9 cellular contexts compared by ENCODE assay signal in genomic region chr14:91508105-91508504, GRCh38. TPM values are rescaled to one million over a fixed set of nuclear protein-coding genes. Genes with fewer than 3 reads are reported as not detected.
DNase-seq lines count a peak whose midpoint lies in the region; ATAC-seq, FAIRE-seq and TF ChIP-seq lines count a peak whose summit lies in the region.
"Had no signal": no experiment of that assay in that cellular context is flagged by ENCODE, and none has a peak within 500 bp of the region (broad histone marks: within the 10 kb centered on the region; RNA-seq: fewer than 3 reads in every experiment).

No MANE protein-coding gene starts in this region.

- peaks cover 52% of the 10 kb centered on the region for H3K36me3 Mint-ChIP-seq in CD8-positive, alpha-beta T cell
- peaks cover 1% of the 10 kb centered on the region for H3K36me3 Mint-ChIP-seq in osteocyte (ENCODE audit: unreplicated experiment)

- no peaks in the 10 kb centered on the region for H3K27me3 Mint-ChIP-seq in CD8-positive, alpha-beta T cell (ENCODE audit: low read depth)
- no peaks in the 10 kb centered on the region for H3K27me3 Mint-ChIP-seq in osteocyte (ENCODE audit: unreplicated experiment)

- H3K4me3 ChIP-seq in CD8-positive, alpha-beta T cell (ENCODE audit: low read depth, low read length), result peak overlapping the region; percentile 48
- H3K4me3 ChIP-seq in OCI-LY3 (ENCODE audit: low read length), result peak overlapping the region; percentile 95

- H3K9me3 Mint-ChIP-seq in CD8-positive, alpha-beta T cell, result no peaks in the 10 kb centered on the region
- no peaks in the 10 kb centered on the region for H3K9me3 Mint-ChIP-seq in osteocyte (ENCODE audit: unreplicated experiment)

- no peak for ATAC-seq in CD8-positive, alpha-beta T cell
- ATAC-seq in HG02885 (IDR thresholded peaks at IDR 0.05; ENCODE audit: poor library complexity, unreplicated experiment), result no peak

- H3K27ac ChIP-seq in CD8-positive, alpha-beta T cell (ENCODE audit: low read depth, low read length), result peak overlapping the region; percentile 94
- H3K27ac ChIP-seq in OCI-LY3 (ENCODE audit: low read length), result no peak overlapping the region; the same call in 1 of the 2 replicates

- H3K9me3 ChIP-seq in CD8-positive, alpha-beta T cell (ENCODE audit: low read length), result no peaks in the 10 kb centered on the region
- H3K9me3 ChIP-seq in OCI-LY3 (ENCODE audit: insufficient read depth, low read length), result no peaks in the 10 kb centered on the region

- no peak for DNase-seq in CD8-positive, alpha-beta T cell
- DNase-seq in osteocyte (ENCODE audit: extremely low spot score, unreplicated experiment) (no peak), H4 (ENCODE audit: low spot score) (no peak), A172 (ENCODE audit: low spot score) (no peak), kidney tubule cell (ENCODE audit: low spot score) (no peak)
- DNase-seq: NCI-H1930 had no signal

- H3K4me1 Mint-ChIP-seq in CD8-positive, alpha-beta T cell (ENCODE audit: low read depth), result peaks cover 52% of the 10 kb centered on the region
- peaks cover 36% of the 10 kb centered on the region for H3K4me1 Mint-ChIP-seq in osteocyte (ENCODE audit: unreplicated experiment)

- peak; percentile 21 for FAIRE-seq in endometrium (lab: Jason Lieb, UNC)

- intact Hi-C loops in CD8-positive, alpha-beta T cell (cut with DNase I, micrococcal nuclease), result loop anchor here in 1 of 2 experiments (2.0 to 5.0 kb wide), 3 partner anchors 329 to 1111 kb away; partner anchors contain the start of genes CALM1 and RPS6KA5

- peak overlapping the region; percentile 81 for H3K4me2 ChIP-seq in OCI-LY3 (ENCODE audit: low read length)

- peak overlapping the region; percentile 96 for H3K27ac Mint-ChIP-seq in CD8-positive, alpha-beta T cell
- H3K27ac Mint-ChIP-seq in osteocyte (ENCODE audit: unreplicated experiment), result peak overlapping the region; percentile 91

- TF ChIP-seq CTCF in CD8-positive, alpha-beta T cell (IDR thresholded peaks at IDR 0.05), result no peak
- TF ChIP-seq CTCF in OCI-LY3 (IDR thresholded peaks at IDR 0.05; ENCODE audit: low read depth, low read length) (no peak), osteocyte (IDR thresholded peaks at IDR 0.05) (no peak)

- H3K79me2 ChIP-seq in OCI-LY3 (ENCODE audit: low read length), result peaks cover 77% of the 10 kb centered on the region

- CTCF ChIA-PET in CD8-positive, alpha-beta T cell (lab: Charles Lee), result no interaction called here

- peak overlapping the region; percentile 91 for H3K9ac ChIP-seq in OCI-LY3 (ENCODE audit: low read length)

- H3K4me1 ChIP-seq in CD8-positive, alpha-beta T cell (ENCODE audit: insufficient read depth, low read length), result peaks cover 45% of the 10 kb centered on the region
- H3K4me1 ChIP-seq in OCI-LY3 (ENCODE audit: low read length), result peaks cover 16% of the 10 kb centered on the region

- peaks cover 15% of the 10 kb centered on the region for H3K36me3 ChIP-seq in CD8-positive, alpha-beta T cell (ENCODE audit: insufficient read depth, low read length)
- H3K36me3 ChIP-seq in OCI-LY3 (replicated peaks; ENCODE audit: low read depth, low read length), result peaks cover 37% of the 10 kb centered on the region

- peak overlapping the region; percentile 98 for H3K4me3 Mint-ChIP-seq in CD8-positive, alpha-beta T cell
- H3K4me3 Mint-ChIP-seq in osteocyte (ENCODE audit: unreplicated experiment), result peak overlapping the region; percentile 94

- H4K20me1 ChIP-seq in OCI-LY3 (ENCODE audit: insufficient read depth, low read length), result peaks cover 53% of the 10 kb centered on the region

- POLR2A ChIA-PET in CD8-positive, alpha-beta T cell (lab: Charles Lee), result interaction anchor here (0.6 to 2.2 kb wide), 4 partner anchors 11 to 532 kb away, joined by 3 to 11 read pairs (median 6); partner anchors contain the start of gene TRIP11

- no peak overlapping the region for H2AFZ ChIP-seq in OCI-LY3 (ENCODE audit: low read depth, low read length)

- H3K27me3 ChIP-seq in CD8-positive, alpha-beta T cell (ENCODE audit: insufficient read depth, low read length), result no peaks in the 10 kb centered on the region
- H3K27me3 ChIP-seq in OCI-LY3 (ENCODE audit: low read depth, low read length), result no peaks in the 10 kb centered on the region

RNA-seq across cellular contexts. Expression of gene PPP4R3A, which starts 2.0 kb away (rescaled TPM):
- 100 to 1,000 TPM; 279 to 285 TPM for total RNA-seq in CD8-positive, alpha-beta T cell
- total RNA-seq in osteocyte, result 65.9 and 68.1 TPM in 2 replicates
- 24.2 and 25.7 TPM in 2 replicates for total RNA-seq in H4 (2014; rRNA removed; shearing (Covaris generic))
- 39.6 and 48.7 TPM in 2 replicates for total RNA-seq in A172 (2014; rRNA removed; shearing (Covaris generic))
